8 cellular contexts compared by ENCODE assay signal in genomic region chr7:43112941-43113621, GRCh38. TPM values are rescaled to one million over a fixed set of nuclear protein-coding genes. Genes with fewer than 3 reads are reported as not detected.
DNase-seq lines count a peak whose midpoint lies in the region; ATAC-seq and TF ChIP-seq lines count a peak whose summit lies in the region.

No MANE protein-coding gene starts in this region.

- H3K4me3 ChIP-seq in choroid plexus epithelial cell (ENCODE audit: low read depth, low read length) (peak overlapping the region; percentile 45), mesenchymal stem cell (ENCODE audit: insufficient read depth in 1 of 2, low read depth in 1 of 2, low read length in 2 of 2) (peak overlapping the region; percentile 69 to 70)

- peaks cover 13% of the 10 kb centered on the region for H3K4me1 ChIP-seq in mesenchymal stem cell (ENCODE audit: control insufficient read depth, insufficient read depth, low read depth, low read length)

- peak overlapping the region; percentile 93 for H3K4me2 ChIP-seq in mesenchymal stem cell (ENCODE audit: low read length, poor library complexity, severe bottlenecking)

- H2BK15ac ChIP-seq in mesenchymal stem cell (ENCODE audit: low read depth, poor library complexity, severe bottlenecking): peak overlapping the region; percentile 13

- no peak overlapping the region for H2AK5ac ChIP-seq in mesenchymal stem cell (ENCODE audit: low read length, severe bottlenecking)

- WGBS in mesenchymal stem cell: under 1% methylated on average over 50 of the region's 64 CpGs

- ATAC-seq in HG02798 (IDR thresholded peaks at IDR 0.05; ENCODE audit: poor library complexity, unreplicated experiment) (no peak), HG03460 (IDR thresholded peaks at IDR 0.05; ENCODE audit: unreplicated experiment) (no peak)

- H2AFZ ChIP-seq in mesenchymal stem cell (ENCODE audit: low read depth, low read length): peak overlapping the region; percentile 46

- H3K27ac ChIP-seq in mesenchymal stem cell (ENCODE audit: low read length, poor library complexity, severe bottlenecking): no peak overlapping the region

- TF ChIP-seq CTCF in choroid plexus epithelial cell (conservative IDR thresholded peaks at IDR 0.05; ENCODE audit: low read depth, low read length): no peak

- H3K79me1 ChIP-seq in mesenchymal stem cell (replicated peaks; ENCODE audit: low read length, poor library complexity, severe bottlenecking): no peaks in the 10 kb centered on the region

- H3K23ac ChIP-seq in mesenchymal stem cell (ENCODE audit: low read length in 2 of 2): peak overlapping the region in 1 of 2 experiments; percentile 46

- peak; percentile 22 for DNase-seq in A172 (ENCODE audit: low spot score)
- peak; percentile 33 for DNase-seq in HPDE6-E6E7 (ENCODE audit: extremely low spot score)
- DNase-seq in choroid plexus epithelial cell (ENCODE audit: low read depth): peak; percentile 62
- DNase-seq in mesenchymal stem cell: peak; percentile 75
- DNase-seq in midbrain (lab: John Stamatoyannopoulos, UW): no peak
- no peak for DNase-seq in activated T-cell treated with anti-CD3 and anti-CD28 coated beads for 4 hours

- H3K9me3 ChIP-seq in mesenchymal stem cell (ENCODE audit: control insufficient read depth, low read length): no peaks in the 10 kb centered on the region

- H3K14ac ChIP-seq in mesenchymal stem cell (ENCODE audit: low read length in 2 of 2): no peak overlapping the region

- peak overlapping the region; percentile 3 to 67 for H2BK12ac ChIP-seq in mesenchymal stem cell (ENCODE audit: low read length in 2 of 2)

- no peaks in the 10 kb centered on the region for H3K36me3 ChIP-seq in mesenchymal stem cell (ENCODE audit: control insufficient read depth in 1 of 2, insufficient read depth in 2 of 2, low read depth in 1 of 2, low read length in 2 of 2)

- peak overlapping the region; percentile 45 to 71 for H3K18ac ChIP-seq in mesenchymal stem cell (ENCODE audit: low read depth in 1 of 2, low read length in 2 of 2)

- H4K91ac ChIP-seq in mesenchymal stem cell (ENCODE audit: low read length): no peak overlapping the region

- peak overlapping the region; percentile 42 for H2BK120ac ChIP-seq in mesenchymal stem cell (ENCODE audit: low read depth, low read length)

- no peak overlapping the region for H4K8ac ChIP-seq in mesenchymal stem cell (ENCODE audit: low read length)

- H3K4ac ChIP-seq in mesenchymal stem cell (ENCODE audit: low read depth in 1 of 2, low read length in 2 of 2): no peak overlapping the region

- peak overlapping the region; percentile 32 for H2BK5ac ChIP-seq in mesenchymal stem cell (ENCODE audit: low read depth, low read length, poor library complexity, severe bottlenecking)

- peaks cover 16 to 72% of the 10 kb centered on the region in 2 experiments for H3K27me3 ChIP-seq in mesenchymal stem cell (ENCODE audit: control insufficient read depth in 1 of 2, insufficient read depth in 1 of 2, low read length in 2 of 2)

- H3K9ac ChIP-seq in mesenchymal stem cell (ENCODE audit: low read length): no peak overlapping the region

RNA-seq across cellular contexts. Expression of gene HECW1, which starts 0.6 kb away (rescaled TPM):
- 26.5 and 36.2 TPM in 2 replicates for total RNA-seq in A172 (2014; rRNA removed; shearing (Covaris generic))
- polyA plus RNA-seq in mesenchymal stem cell (2013, experiment 1 of 2): 3.5 TPM
- polyA plus RNA-seq in mesenchymal stem cell (2013, experiment 2 of 2): 3.3 TPM

Comparison
In these comparisons a context has a peak if more than half of its experiments do, and no peak if none do; other contexts are left out.
1. DNase-seq: peak in A172 (single experiment), HPDE6-E6E7 (single experiment), choroid plexus epithelial cell (single experiment) and mesenchymal stem cell (single experiment); none in midbrain (single experiment) and activated T-cell treated with anti-CD3 and anti-CD28 coated beads for 4 hours (single experiment).